1 cellular context compared by ENCODE assay signal in the genomic region with DNA sequence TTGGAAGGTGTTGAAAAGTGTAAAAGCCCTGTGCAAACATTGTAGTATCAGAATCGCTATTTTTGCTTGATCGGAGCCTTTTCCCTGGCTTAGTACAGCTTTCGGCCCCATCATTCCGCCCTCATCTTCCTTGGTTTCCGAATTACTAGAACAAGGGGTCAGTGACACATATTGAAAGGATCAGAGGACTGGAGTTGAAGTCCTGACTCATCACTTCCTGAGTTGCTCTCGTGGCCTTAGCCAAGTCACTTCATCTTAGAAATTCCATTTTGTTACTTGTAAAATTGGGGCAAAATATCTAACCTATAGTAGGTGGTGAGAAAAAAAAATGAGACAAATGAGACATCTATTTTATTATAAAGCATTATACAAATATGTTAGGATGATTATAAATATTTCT.
TF ChIP-seq lines count a peak whose summit lies in the region.

No MANE protein-coding gene starts in this region.

TF ChIP-seq in GM23338, 12 proteins besides CTCF, POLR2A, EP300 and RAD21 (continued from another document):
- TF ChIP-seq, protein P1, sequence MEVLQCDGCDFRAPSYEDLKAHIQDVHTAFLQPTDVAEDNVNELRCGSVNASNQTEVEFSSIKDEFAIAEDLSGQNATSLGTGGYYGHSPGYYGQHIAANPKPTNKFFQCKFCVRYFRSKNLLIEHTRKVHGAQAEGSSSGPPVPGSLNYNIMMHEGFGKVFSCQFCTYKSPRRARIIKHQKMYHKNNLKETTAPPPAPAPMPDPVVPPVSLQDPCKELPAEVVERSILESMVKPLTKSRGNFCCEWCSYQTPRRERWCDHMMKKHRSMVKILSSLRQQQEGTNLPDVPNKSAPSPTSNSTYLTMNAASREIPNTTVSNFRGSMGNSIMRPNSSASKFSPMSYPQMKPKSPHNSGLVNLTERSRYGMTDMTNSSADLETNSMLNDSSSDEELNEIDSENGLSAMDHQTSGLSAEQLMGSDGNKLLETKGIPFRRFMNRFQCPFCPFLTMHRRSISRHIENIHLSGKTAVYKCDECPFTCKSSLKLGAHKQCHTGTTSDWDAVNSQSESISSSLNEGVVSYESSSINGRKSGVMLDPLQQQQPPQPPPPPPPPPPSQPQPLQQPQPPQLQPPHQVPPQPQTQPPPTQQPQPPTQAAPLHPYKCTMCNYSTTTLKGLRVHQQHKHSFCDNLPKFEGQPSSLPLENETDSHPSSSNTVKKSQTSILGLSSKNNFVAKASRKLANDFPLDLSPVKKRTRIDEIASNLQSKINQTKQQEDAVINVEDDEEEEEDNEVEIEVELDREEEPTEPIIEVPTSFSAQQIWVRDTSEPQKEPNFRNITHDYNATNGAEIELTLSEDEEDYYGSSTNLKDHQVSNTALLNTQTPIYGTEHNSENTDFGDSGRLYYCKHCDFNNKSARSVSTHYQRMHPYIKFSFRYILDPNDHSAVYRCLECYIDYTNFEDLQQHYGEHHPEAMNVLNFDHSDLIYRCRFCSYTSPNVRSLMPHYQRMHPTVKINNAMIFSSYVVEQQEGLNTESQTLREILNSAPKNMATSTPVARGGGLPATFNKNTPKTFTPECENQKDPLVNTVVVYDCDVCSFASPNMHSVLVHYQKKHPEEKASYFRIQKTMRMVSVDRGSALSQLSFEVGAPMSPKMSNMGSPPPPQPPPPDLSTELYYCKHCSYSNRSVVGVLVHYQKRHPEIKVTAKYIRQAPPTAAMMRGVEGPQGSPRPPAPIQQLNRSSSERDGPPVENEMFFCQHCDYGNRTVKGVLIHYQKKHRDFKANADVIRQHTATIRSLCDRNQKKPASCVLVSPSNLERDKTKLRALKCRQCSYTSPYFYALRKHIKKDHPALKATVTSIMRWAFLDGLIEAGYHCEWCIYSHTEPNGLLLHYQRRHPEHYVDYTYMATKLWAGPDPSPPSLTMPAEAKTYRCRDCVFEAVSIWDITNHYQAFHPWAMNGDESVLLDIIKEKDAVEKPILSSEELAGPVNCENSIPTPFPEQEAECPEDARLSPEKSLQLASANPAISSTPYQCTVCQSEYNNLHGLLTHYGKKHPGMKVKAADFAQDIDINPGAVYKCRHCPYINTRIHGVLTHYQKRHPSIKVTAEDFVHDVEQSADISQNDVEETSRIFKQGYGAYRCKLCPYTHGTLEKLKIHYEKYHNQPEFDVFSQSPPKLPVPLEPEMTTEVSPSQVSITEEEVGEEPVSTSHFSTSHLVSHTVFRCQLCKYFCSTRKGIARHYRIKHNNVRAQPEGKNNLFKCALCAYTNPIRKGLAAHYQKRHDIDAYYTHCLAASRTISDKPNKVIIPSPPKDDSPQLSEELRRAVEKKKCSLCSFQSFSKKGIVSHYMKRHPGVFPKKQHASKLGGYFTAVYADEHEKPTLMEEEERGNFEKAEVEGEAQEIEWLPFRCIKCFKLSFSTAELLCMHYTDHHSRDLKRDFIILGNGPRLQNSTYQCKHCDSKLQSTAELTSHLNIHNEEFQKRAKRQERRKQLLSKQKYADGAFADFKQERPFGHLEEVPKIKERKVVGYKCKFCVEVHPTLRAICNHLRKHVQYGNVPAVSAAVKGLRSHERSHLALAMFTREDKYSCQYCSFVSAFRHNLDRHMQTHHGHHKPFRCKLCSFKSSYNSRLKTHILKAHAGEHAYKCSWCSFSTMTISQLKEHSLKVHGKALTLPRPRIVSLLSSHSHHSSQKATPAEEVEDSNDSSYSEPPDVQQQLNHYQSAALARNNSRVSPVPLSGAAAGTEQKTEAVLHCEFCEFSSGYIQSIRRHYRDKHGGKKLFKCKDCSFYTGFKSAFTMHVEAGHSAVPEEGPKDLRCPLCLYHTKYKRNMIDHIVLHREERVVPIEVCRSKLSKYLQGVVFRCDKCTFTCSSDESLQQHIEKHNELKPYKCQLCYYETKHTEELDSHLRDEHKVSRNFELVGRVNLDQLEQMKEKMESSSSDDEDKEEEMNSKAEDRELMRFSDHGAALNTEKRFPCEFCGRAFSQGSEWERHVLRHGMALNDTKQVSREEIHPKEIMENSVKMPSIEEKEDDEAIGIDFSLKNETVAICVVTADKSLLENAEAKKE (CRISPR knock-in tag; IDR thresholded peaks at IDR 0.05) = no peak
- TF ChIP-seq NANOG (IDR thresholded peaks at IDR 0.05; ENCODE audit: borderline replicate concordance) (no peak), STAT1 (IDR thresholded peaks at IDR 0.05; ENCODE audit: unreplicated experiment) (no peak)
